17 cellular contexts compared by ENCODE assay signal in genomic region chr4:38590017-38590416, GRCh38.
DNase-seq lines count a peak whose midpoint lies in the region; ATAC-seq and TF ChIP-seq lines count a peak whose summit lies in the region.
"Had no signal": no experiment of that assay in that cellular context is flagged by ENCODE, and none has a peak within 500 bp of the region (broad histone marks: within the 10 kb centered on the region; RNA-seq: fewer than 3 reads in every experiment).

No MANE protein-coding gene starts in this region.

- 63% methylated on average over 4 of the region's 4 CpGs for WGBS in right cardiac atrium

- ATAC-seq in Right ventricle myocardium superior (ENCODE audit: poor library complexity) (peak; percentile 38), right cardiac atrium (no peak), HG02973 (IDR thresholded peaks at IDR 0.05; ENCODE audit: unreplicated experiment) (no peak)
- ATAC-seq: GM23338, HepG2 had no signal

- DNase-seq in Right ventricle myocardium superior (no peak), right cardiac atrium (no peak), SJSA1 (ENCODE audit: low read depth in 1 of 2, low spot score in 2 of 2) (peak; percentile 66 to 69), neural crest cell (ENCODE audit: low read depth, low spot score) (no peak), SIG-M5 treated with dmso at 0.1 percent for 504 hours (lab: John Stamatoyannopoulos, UW; ENCODE audit: unreplicated experiment) (no peak), HPDE6-E6E7 (ENCODE audit: extremely low spot score) (no peak)
- DNase-seq: BE2C; CD4-positive, alpha-beta memory T cell; COR-L47; DMS153; DND-41; GF-D8; H7 had no signal

- H3K4me1 ChIP-seq in right cardiac atrium (ENCODE audit: control insufficient read depth, insufficient read depth, low read length) (peaks cover 2% of the 10 kb centered on the region), SJSA1 (replicated peaks) (peaks cover 53% of the 10 kb centered on the region)
- H3K4me1 ChIP-seq: BE2C had no signal

- intact Hi-C loops in Right ventricle myocardium superior (cut with DNase I), result no loop called here
- intact Hi-C loops in right cardiac atrium (cut with DNase I), result no loop called here

- H3K9me3 ChIP-seq in right cardiac atrium (ENCODE audit: control insufficient read depth, low read length), result no peaks in the 10 kb centered on the region
- no peaks in the 10 kb centered on the region for H3K9me3 ChIP-seq in SJSA1 (replicated peaks)
- H3K9me3 ChIP-seq: BE2C had no signal

- no peak overlapping the region for H3K4me3 Mint-ChIP-seq in neural crest cell
- H3K4me3 Mint-ChIP-seq: CD4-positive, alpha-beta memory T cell; GM23338 had no signal

- no peaks in the 10 kb centered on the region for H3K36me3 ChIP-seq in SJSA1
- H3K36me3 ChIP-seq: BE2C had no signal

- TF ChIP-seq CTCF in neural crest cell (conservative IDR thresholded peaks at IDR 0.05), result no peak

- no peak overlapping the region for H3K4me3 ChIP-seq in right cardiac atrium (ENCODE audit: low read length)
- H3K4me3 ChIP-seq in SJSA1, result no peak overlapping the region
- H3K4me3 ChIP-seq: GM23338 had no signal

- H3K27me3 Mint-ChIP-seq in neural crest cell (ENCODE audit: low read depth), result no peaks in the 10 kb centered on the region
- H3K27me3 Mint-ChIP-seq: CD4-positive, alpha-beta memory T cell had no signal

- no peaks in the 10 kb centered on the region for H3K27me3 ChIP-seq in right cardiac atrium (ENCODE audit: control insufficient read depth, insufficient read depth)
- H3K27me3 ChIP-seq in SJSA1 (replicated peaks), result no peaks in the 10 kb centered on the region
- H3K27me3 ChIP-seq: BE2C had no signal

- peaks cover 14% of the 10 kb centered on the region for H3K9me3 Mint-ChIP-seq in neural crest cell
- H3K9me3 Mint-ChIP-seq: GM23338 had no signal

- no peaks in the 10 kb centered on the region for H3K36me3 Mint-ChIP-seq in neural crest cell (ENCODE audit: low read depth)

- H3K27ac ChIP-seq in right cardiac atrium (ENCODE audit: low read length) (no peak overlapping the region), SJSA1 (peak overlapping the region; percentile 84)
- H3K27ac ChIP-seq: C4-2B had no signal

- peaks cover 9% of the 10 kb centered on the region for H3K4me1 Mint-ChIP-seq in neural crest cell
- H3K4me1 Mint-ChIP-seq: GM23338 had no signal

- H3K27ac Mint-ChIP-seq in neural crest cell (ENCODE audit: unreplicated experiment), result peak overlapping the region; percentile 47
- H3K27ac Mint-ChIP-seq: GM23338 had no signal

Comparison
In these comparisons a context has a peak if more than half of its experiments do, and no peak if none do; other contexts are left out.
1. DNase-seq: peak in SJSA1 (2 of 2); none in Right ventricle myocardium superior (single experiment), right cardiac atrium (0 of 3), neural crest cell (single experiment), SIG-M5 treated with dmso at 0.1 percent for 504 hours (single experiment) and HPDE6-E6E7 (single experiment).